1 cellular context compared by ENCODE assay signal in genomic region chr4:169032194-169032593, GRCh38.
TF ChIP-seq lines count a peak whose summit lies in the region.

No MANE protein-coding gene starts in this region.

TF ChIP-seq in H1, 55 proteins besides CTCF, POLR2A, EP300 and RAD21:
- TF ChIP-seq ZNF274 (IDR thresholded peaks at IDR 0.05; ENCODE audit: borderline replicate concordance, extremely low read depth, low read length) = no peak
- TF ChIP-seq CTBP2 (IDR thresholded peaks at IDR 0.05; ENCODE audit: borderline replicate concordance, insufficient read depth, insufficient read length, low read length) = no peak
- no peak for TF ChIP-seq TEAD4 (IDR thresholded peaks at IDR 0.05; ENCODE audit: low read depth, low read length)
- no peak for TF ChIP-seq SP1 (IDR thresholded peaks at IDR 0.05; ENCODE audit: low read depth, low read length)
- no peak for TF ChIP-seq BACH1 (IDR thresholded peaks at IDR 0.05; ENCODE audit: low read length)
- TF ChIP-seq ATF3 (IDR thresholded peaks at IDR 0.05; ENCODE audit: insufficient read depth, low read depth, low read length) = no peak
- TF ChIP-seq SIRT6 (IDR thresholded peaks at IDR 0.05; ENCODE audit: low read length) = no peak
- no peak for TF ChIP-seq POLR2AphosphoS5 (IDR thresholded peaks at IDR 0.05; ENCODE audit: low read depth, low read length)
- no peak for TF ChIP-seq KDM4A (IDR thresholded peaks at IDR 0.05; ENCODE audit: low read depth, low read length, severe bottlenecking)
- TF ChIP-seq GABPA (IDR thresholded peaks at IDR 0.05; ENCODE audit: borderline replicate concordance, insufficient read depth, low read length) = no peak
- TF ChIP-seq SIN3A (conservative IDR thresholded peaks at IDR 0.05 in 1 of 2, IDR thresholded peaks at IDR 0.05 in 1 of 2; ENCODE audit: low read depth in 1 of 2, low read length in 2 of 2) = no peak
- TF ChIP-seq BCL11A (IDR thresholded peaks at IDR 0.05; ENCODE audit: low read depth in 2 of 2, low read length in 2 of 2) = no peak
- TF ChIP-seq TAF7 (optimal IDR thresholded peaks at IDR 0.05; ENCODE audit: borderline replicate concordance, low read depth, low read length) = no peak
- no peak for TF ChIP-seq RBBP5 (IDR thresholded peaks at IDR 0.05; ENCODE audit: borderline replicate concordance, low read depth, low read length)
- TF ChIP-seq TBP (IDR thresholded peaks at IDR 0.05; ENCODE audit: low read depth, low read length) = no peak
- no peak for TF ChIP-seq USF2 (IDR thresholded peaks at IDR 0.05; ENCODE audit: low read length)
- TF ChIP-seq JUND (IDR thresholded peaks at IDR 0.05; ENCODE audit: low read length) = no peak
